Comparison of ENCODE assay signal across 24 cellular contexts in the genomic region with DNA sequence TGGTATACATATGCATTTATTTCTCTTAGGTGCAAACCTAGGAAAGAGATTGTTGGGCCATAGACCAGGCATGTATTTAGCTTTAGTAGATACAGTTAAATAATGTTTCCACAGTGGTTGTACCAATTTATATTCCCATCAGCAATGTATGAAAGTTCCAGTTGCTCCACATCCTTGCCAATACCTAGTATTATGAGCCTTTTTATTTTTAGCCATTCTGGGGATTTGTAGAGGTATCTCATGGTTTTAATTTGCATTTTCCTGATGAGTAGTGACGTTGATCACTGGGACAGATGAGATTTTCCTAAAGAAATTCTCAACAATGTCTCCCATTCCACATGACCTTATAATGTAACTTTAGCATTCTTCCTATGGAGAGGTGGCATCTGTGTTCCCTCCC.
"Had no signal": no experiment of that assay in that cellular context is flagged by ENCODE, and none has a peak within 500 bp of the region (broad histone marks: within the 10 kb centered on the region; RNA-seq: fewer than 3 reads in every experiment).

No MANE protein-coding gene starts in this region.

- H3K36me3 ChIP-seq: stomach, suprapubic skin, thoracic aorta, thyroid gland, tibial artery, tibial nerve, transverse colon, upper lobe of left lung, upper lobe of right lung, uterus, vagina had no signal

- H3K9me3 ChIP-seq: stomach, suprapubic skin, testis, thoracic aorta, thyroid gland, tibial artery, tibial nerve, transverse colon, upper lobe of left lung, upper lobe of right lung, uterus, vagina had no signal

- H3K27ac ChIP-seq: stomach, suprapubic skin, testis, thoracic aorta, thyroid gland, tibial artery, tibial nerve, transverse colon, upper lobe of left lung, upper lobe of right lung, uterus, vagina had no signal

- H3K4me1 ChIP-seq: stomach, suprapubic skin, thyroid gland, tibial artery, tibial nerve, upper lobe of left lung, upper lobe of right lung, uterus, vagina had no signal

- DNase-seq: stimulated activated CD4-positive, alpha-beta T cell treated with anti-CD3 and anti-CD28 coated beads, Interleukin-2, amount 100 ng/mL, for 48 hours; stimulated activated CD4-positive, alpha-beta T cell treated with anti-CD3 and anti-CD28 coated beads, Interleukin-4, amount 100 ng/mL, for 1 hour; stimulated activated CD4-positive, alpha-beta T cell treated with anti-CD3 and anti-CD28 coated beads, Interleukin-4, amount 100 ng/mL, for 24 hours; stimulated activated CD4-positive, alpha-beta T cell treated with anti-CD3 and anti-CD28 coated beads, Interleukin-4, amount 100 ng/mL, for 4 hours; stimulated activated CD8-positive, alpha-beta memory T cell treated with anti-CD3 and anti-CD28 coated beads, Interleukin-4, amount 100 ng/mL, for 48 hours; stimulated activated naive B cell treated with anti-CD40 and anti-IgM and Interleukin-4, amounts not matched to agents 10 μg/mL and 1 μg/mL and 100 μg/mL, for 72 hours; stimulated activated naive CD4-positive, alpha-beta T cell; stimulated activated naive CD4-positive, alpha-beta T cell treated with Interleukin-2 at 50 U/mL for 16 hours; stimulated activated naive CD8-positive, alpha-beta T cell treated with anti-CD3 and anti-CD28 coated beads, Interleukin-15, amount 100 ng/mL, for 72 hours; stimulated activated naive CD8-positive, alpha-beta T cell treated with anti-CD3 and anti-CD28 coated beads, Interleukin-15, Interleukin-2, amounts not matched to agents 100 U/mL and 50 U/mL, for 24 hours; stomach; substantia nigra; testis; thyroid gland; tibial artery; transverse colon; trophoblast cell; upper lobe of left lung; upper lobe of right lung; uterus had no signal

- H3K4me3 ChIP-seq: stomach, suprapubic skin, testis, thoracic aorta, thyroid gland, tibial artery, tibial nerve, transverse colon, upper lobe of left lung, upper lobe of right lung, uterus, vagina had no signal
